Comparison of ENCODE assay signal across 15 cellular contexts in genomic region chr10:3105905-3106304, GRCh38.
"Had no signal": no experiment of that assay in that cellular context is flagged by ENCODE, and none has a peak within 500 bp of the region (broad histone marks: within the 10 kb centered on the region; RNA-seq: fewer than 3 reads in every experiment).

No MANE protein-coding gene starts in this region.

- H3K4me3 Mint-ChIP-seq: activated T-cell treated with anti-CD3 and anti-CD28 coated beads, Interleukin-2, amount 50 U/mL, for 24 hours; brain; dendritic cell treated with granulocyte-macrophage colony-stimulating factor and Interleukin-4, amounts not matched to agents 40 ng/mL and 50 ng/mL, for 4 days; effector memory CD8-positive, alpha-beta T cell; naive thymus-derived CD4-positive, alpha-beta T cell had no signal

- DNase-seq: activated effector memory CD4-positive, alpha-beta T cell treated with Interleukin-2 at 50 U/mL for 16 hours; activated T-cell treated with anti-CD3 and anti-CD28 coated beads, Interleukin-2, amount 50 U/mL, for 24 hours; cerebellar nuclear complex; effector memory CD8-positive, alpha-beta T cell; naive thymus-derived CD4-positive, alpha-beta T cell; stimulated activated CD4-positive, alpha-beta T cell treated with anti-CD3 and anti-CD28 coated beads, Interleukin-4, amount 100 ng/mL, for 4 hours; stimulated activated CD8-positive, alpha-beta memory T cell treated with anti-CD3 and anti-CD28 coated beads, Interleukin-4, amount 100 ng/mL, for 48 hours; SW 1271 had no signal

- H3K9me3 Mint-ChIP-seq: activated naive CD4-positive, alpha-beta T cell treated with anti-CD3 and anti-CD28 coated beads, Interleukin-2, amount 50 U/mL, for 72 hours; activated T-cell treated with anti-CD3 and anti-CD28 coated beads, Interleukin-2, amount 50 U/mL, for 24 hours; dendritic cell treated with granulocyte-macrophage colony-stimulating factor and Interleukin-4, amounts not matched to agents 40 ng/mL and 50 ng/mL, for 4 days; effector memory CD8-positive, alpha-beta T cell had no signal

- H3K27me3 Mint-ChIP-seq: activated T-cell treated with anti-CD3 and anti-CD28 coated beads, Interleukin-2, amount 50 U/mL, for 24 hours; brain; dendritic cell treated with granulocyte-macrophage colony-stimulating factor and Interleukin-4, amounts not matched to agents 40 ng/mL and 50 ng/mL, for 4 days; effector memory CD8-positive, alpha-beta T cell; naive thymus-derived CD4-positive, alpha-beta T cell had no signal

- H3K9me3 ChIP-seq: mucosa of descending colon had no signal

- ATAC-seq: activated CD4-positive, CD25-positive, alpha-beta regulatory T cell treated with anti-CD3 and anti-CD28 coated beads, Interleukin-2, amount 50 U/mL, for 24 hours; effector memory CD8-positive, alpha-beta T cell; left lobe of liver; mucosa of descending colon; naive thymus-derived CD4-positive, alpha-beta T cell had no signal

- H3K4me3 ChIP-seq: mucosa of descending colon, smooth muscle cell had no signal

- H3K4me2 ChIP-seq: smooth muscle cell had no signal

- H3K27ac Mint-ChIP-seq: activated naive CD4-positive, alpha-beta T cell treated with anti-CD3 and anti-CD28 coated beads, Interleukin-2, amount 50 U/mL, for 72 hours; dendritic cell treated with granulocyte-macrophage colony-stimulating factor and Interleukin-4, amounts not matched to agents 40 ng/mL and 50 ng/mL, for 4 days; effector memory CD8-positive, alpha-beta T cell; naive thymus-derived CD4-positive, alpha-beta T cell had no signal
